ENCODE assay signal across 13 cellular contexts in genomic region chr12:68621092-68622081, GRCh38. TPM values are rescaled to one million over a fixed set of nuclear protein-coding genes. Genes with fewer than 3 reads are reported as not detected.
DNase-seq lines count a peak whose midpoint lies in the region; ATAC-seq, FAIRE-seq and TF ChIP-seq lines count a peak whose summit lies in the region.
"Had no signal": no experiment of that assay in that cellular context is flagged by ENCODE, and none has a peak within 500 bp of the region (broad histone marks: within the 10 kb centered on the region; RNA-seq: fewer than 3 reads in every experiment).

No MANE protein-coding gene starts in this region.

- H3K27me3 ChIP-seq in endothelial cell of umbilical vein (ENCODE audit: control insufficient read depth in 2 of 2, insufficient read depth in 2 of 2, low read length in 2 of 2) (no peaks in the 10 kb centered on the region), smooth muscle cell (ENCODE audit: low read depth) (no peaks in the 10 kb centered on the region), small intestine (ENCODE audit: control insufficient read depth in 2 of 2, insufficient read depth in 2 of 2, low read length in 2 of 2) (no peaks in the 10 kb centered on the region)
- H3K27me3 ChIP-seq: dorsolateral prefrontal cortex had no signal

- BruUV-seq in endothelial cell of umbilical vein (replicated peaks; lab: Mats Ljungman, UMichigan), result no TSS peak

- no peak overlapping the region for H3K9ac ChIP-seq in endothelial cell of umbilical vein (replicated peaks; ENCODE audit: extremely low read depth, insufficient read depth, low read length)
- H3K9ac ChIP-seq in smooth muscle cell (ENCODE audit: low read depth), result no peak overlapping the region

- H3K27me3 Mint-ChIP-seq in activated CD4-positive, alpha-beta T cell treated with anti-CD3 and anti-CD28 coated beads, Interleukin-2, amount 10 ng/mL, durations not matched to agents 7 days and 5 days, result no peaks in the 10 kb centered on the region
- no peaks in the 10 kb centered on the region for H3K27me3 Mint-ChIP-seq in stimulated activated memory B cell treated with anti-CD40 and anti-IgM and Interleukin-4, amounts not matched to agents 10 μg/mL and 1 μg/mL and 100 μg/mL, for 72 hours

- FAIRE-seq in endothelial cell of umbilical vein (lab: Jason Lieb, UNC), result no peak
- FAIRE-seq in small intestine (lab: Jason Lieb, UNC), result no peak
- FAIRE-seq: G401.6 had no signal

- ATAC-seq in stimulated activated memory B cell treated with anti-CD40 and anti-IgM and Interleukin-4, amounts not matched to agents 10 μg/mL and 1 μg/mL and 100 μg/mL, for 72 hours, result no peak
- ATAC-seq: HCT116 had no signal

- DNase-seq in activated CD4-positive, alpha-beta T cell treated with anti-CD3 and anti-CD28 coated beads, Interleukin-2, amount 10 ng/mL, durations not matched to agents 7 days and 5 days, result no peak
- DNase-seq in activated CD4-positive, alpha-beta T cell treated with anti-CD3 and anti-CD28 coated beads for 1 hour, result no peak
- peak; percentile 71 for DNase-seq in NCI-H82 (lab: John Stamatoyannopoulos, UW)
- DNase-seq in endothelial cell of umbilical vein (ENCODE audit: low read depth, low spot score), result peak; percentile 9
- DNase-seq in smooth muscle cell (lab: John Stamatoyannopoulos, UW; ENCODE audit: unreplicated experiment), result no peak
- no peak for DNase-seq in stimulated activated CD8-positive, alpha-beta memory T cell treated with anti-CD3 and anti-CD28 coated beads, Interleukin-4, amount 100 ng/mL, for 48 hours
- no peak for DNase-seq in small intestine
- DNase-seq: dorsolateral prefrontal cortex; NCI-H1105; stimulated activated naive CD4-positive, alpha-beta T cell treated with Interleukin-2 at 50 U/mL for 16 hours had no signal

- peaks cover 100% of the 10 kb centered on the region for H3K79me2 ChIP-seq in endothelial cell of umbilical vein (ENCODE audit: control insufficient read depth, insufficient read depth, low read length)
- peaks cover 100% of the 10 kb centered on the region for H3K79me2 ChIP-seq in smooth muscle cell (ENCODE audit: low read depth)

- H3K9me1 ChIP-seq in endothelial cell of umbilical vein (replicated peaks; ENCODE audit: control insufficient read depth, extremely low read depth, insufficient read depth, low read length), result no peaks in the 10 kb centered on the region

- H3K4me2 ChIP-seq in endothelial cell of umbilical vein (ENCODE audit: insufficient read depth, low read length), result no peak overlapping the region
- H3K4me2 ChIP-seq in smooth muscle cell, result peak overlapping the region; percentile 41

- peaks cover 14% of the 10 kb centered on the region for H4K20me1 ChIP-seq in endothelial cell of umbilical vein (replicated peaks; ENCODE audit: control insufficient read depth, extremely low read depth, insufficient read depth, low read length)
- H4K20me1 ChIP-seq in smooth muscle cell (ENCODE audit: low read depth), result peaks cover 100% of the 10 kb centered on the region

- CTCF ChIA-PET in activated CD4-positive, alpha-beta T cell treated with anti-CD3 and anti-CD28 coated beads, Interleukin-2, amount 10 ng/mL, durations not matched to agents 7 days and 5 days (lab: Charles Lee), result interaction anchor here (0.6 to 2.1 kb wide), 2 partner anchors 8 to 61 kb away, joined by 4 to 7 read pairs; no protein-coding TSS in a partner anchor
- CTCF ChIA-PET in endothelial cell of umbilical vein (lab: Charles Lee), result interaction anchor here (0.8 to 1.1 kb wide), 4 partner anchors 18 to 286 kb away, joined by 3 to 4 read pairs (median 3); no protein-coding TSS in a partner anchor

- peaks cover 33% of the 10 kb centered on the region for H3F3A ChIP-seq in smooth muscle cell (ENCODE audit: low read depth)

- H3K4me3 Mint-ChIP-seq in activated CD4-positive, alpha-beta T cell treated with anti-CD3 and anti-CD28 coated beads, Interleukin-2, amount 10 ng/mL, durations not matched to agents 7 days and 5 days, result no peak overlapping the region
- H3K4me3 Mint-ChIP-seq in stimulated activated memory B cell treated with anti-CD40 and anti-IgM and Interleukin-4, amounts not matched to agents 10 μg/mL and 1 μg/mL and 100 μg/mL, for 72 hours, result no peak overlapping the region

- H2AFZ ChIP-seq in endothelial cell of umbilical vein (ENCODE audit: low read depth, low read length) (no peak overlapping the region), smooth muscle cell (ENCODE audit: low read depth) (no peak overlapping the region)

- H3K4me1 ChIP-seq in endothelial cell of umbilical vein (ENCODE audit: control insufficient read depth, extremely low read depth, insufficient read depth, low read length), result peaks cover 7% of the 10 kb centered on the region
- H3K4me1 ChIP-seq in smooth muscle cell (ENCODE audit: low read depth), result peaks cover 41% of the 10 kb centered on the region
- peaks cover 4 to 12% of the 10 kb centered on the region in 2 donors for H3K4me1 ChIP-seq in small intestine (ENCODE audit: control insufficient read depth in 2 of 2, insufficient read depth in 1 of 2, low read depth in 1 of 2, low read length in 1 of 2)

- H3K9me3 ChIP-seq in endothelial cell of umbilical vein (replicated peaks; ENCODE audit: control insufficient read depth, insufficient read depth, low read length) (no peaks in the 10 kb centered on the region), smooth muscle cell (replicated peaks; ENCODE audit: low read depth) (no peaks in the 10 kb centered on the region), small intestine (ENCODE audit: control insufficient read depth, low read depth) (no peaks in the 10 kb centered on the region)

- peaks cover 3% of the 10 kb centered on the region for H3K9me3 Mint-ChIP-seq in activated CD4-positive, alpha-beta T cell treated with anti-CD3 and anti-CD28 coated beads, Interleukin-2, amount 10 ng/mL, durations not matched to agents 7 days and 5 days
- H3K9me3 Mint-ChIP-seq in stimulated activated memory B cell treated with anti-CD40 and anti-IgM and Interleukin-4, amounts not matched to agents 10 μg/mL and 1 μg/mL and 100 μg/mL, for 72 hours, result no peaks in the 10 kb centered on the region

- H3K36me3 ChIP-seq in endothelial cell of umbilical vein (ENCODE audit: control insufficient read depth in 2 of 2, extremely low read depth in 1 of 2, insufficient read depth in 2 of 2, low read length in 2 of 2), result peaks cover 0 to 2% of the 10 kb centered on the region in 2 experiments
- H3K36me3 ChIP-seq in smooth muscle cell (ENCODE audit: low read depth), result peaks cover 2% of the 10 kb centered on the region
- H3K36me3 ChIP-seq in small intestine (ENCODE audit: control insufficient read depth in 2 of 2, insufficient read depth in 2 of 2, low read length in 2 of 2), result no peaks in the 10 kb centered on the region

- peaks cover 72% of the 10 kb centered on the region for H3K36me3 Mint-ChIP-seq in activated CD4-positive, alpha-beta T cell treated with anti-CD3 and anti-CD28 coated beads, Interleukin-2, amount 10 ng/mL, durations not matched to agents 7 days and 5 days (ENCODE audit: low read depth)
- H3K36me3 Mint-ChIP-seq in stimulated activated memory B cell treated with anti-CD40 and anti-IgM and Interleukin-4, amounts not matched to agents 10 μg/mL and 1 μg/mL and 100 μg/mL, for 72 hours, result peaks cover 25% of the 10 kb centered on the region

- dilution Hi-C loops in endothelial cell of umbilical vein (cut with MboI; ENCODE audit: extremely low pct_ligation_motif_present, low sequenced_read_pairs), result no loop called here

- H3K4me3 ChIP-seq in endothelial cell of umbilical vein (replicated peaks in 1 of 3; ENCODE audit: insufficient read depth in 1 of 3, low read depth in 1 of 3, low read length in 3 of 3) (no peak overlapping the region), smooth muscle cell (no peak overlapping the region), small intestine (ENCODE audit: low read depth in 1 of 2, low read length in 2 of 2) (no peak overlapping the region)
- H3K4me3 ChIP-seq: dorsolateral prefrontal cortex had no signal

- TF ChIP-seq CTCF in endothelial cell of umbilical vein (IDR thresholded peaks at IDR 0.05; ENCODE audit: extremely low read depth in 1 of 2, insufficient read depth in 1 of 2, low read depth in 1 of 2, low read length in 2 of 2) (no peak), smooth muscle cell (IDR thresholded peaks at IDR 0.05; ENCODE audit: borderline replicate concordance, insufficient read depth, poor library complexity, severe bottlenecking) (no peak)

- H3K4me1 Mint-ChIP-seq in activated CD4-positive, alpha-beta T cell treated with anti-CD3 and anti-CD28 coated beads, Interleukin-2, amount 10 ng/mL, durations not matched to agents 7 days and 5 days, result peaks cover 73% of the 10 kb centered on the region
- H3K4me1 Mint-ChIP-seq in stimulated activated memory B cell treated with anti-CD40 and anti-IgM and Interleukin-4, amounts not matched to agents 10 μg/mL and 1 μg/mL and 100 μg/mL, for 72 hours, result peaks cover 65% of the 10 kb centered on the region

- TF ChIP-seq POLR2A in endothelial cell of umbilical vein (IDR thresholded peaks at IDR 0.05; ENCODE audit: low read depth, low read length), result no peak

- H3K27ac ChIP-seq in endothelial cell of umbilical vein (ENCODE audit: insufficient read depth, low read depth, low read length) (no peak overlapping the region), smooth muscle cell (ENCODE audit: low read depth) (peak overlapping the region; percentile 60), small intestine (ENCODE audit: low read depth in 1 of 2, low read length in 1 of 2) (no peak overlapping the region)
- H3K27ac ChIP-seq: dorsolateral prefrontal cortex had no signal

- WGBS in smooth muscle cell (ENCODE audit: low lambda C conversion rate), result 47% methylated on average over 1 of the region's 1 CpG
- 33 to 59% (median 46%) methylated on average over 1 of the region's 1 CpG for WGBS in small intestine, 3 donors

- intact Hi-C loops in endothelial cell of umbilical vein (cut with micrococcal nuclease), result no loop called here

- POLR2A ChIA-PET in activated CD4-positive, alpha-beta T cell treated with anti-CD3 and anti-CD28 coated beads, Interleukin-2, amount 10 ng/mL, durations not matched to agents 7 days and 5 days (lab: Charles Lee), result no interaction called here
- POLR2A ChIA-PET in endothelial cell of umbilical vein (lab: Charles Lee), result interaction anchor here (0.8 kb wide), 1 partner anchor 10 kb away, joined by 4 read pairs; the partner anchor contains the start of gene RAP1B

- H3K27ac Mint-ChIP-seq in activated CD4-positive, alpha-beta T cell treated with anti-CD3 and anti-CD28 coated beads, Interleukin-2, amount 10 ng/mL, durations not matched to agents 7 days and 5 days, result peak overlapping the region; percentile 31
- H3K27ac Mint-ChIP-seq in stimulated activated memory B cell treated with anti-CD40 and anti-IgM and Interleukin-4, amounts not matched to agents 10 μg/mL and 1 μg/mL and 100 μg/mL, for 72 hours, result no peak overlapping the region

RNA-seq across cellular contexts. Expression of gene RAP1B, which starts 10.7 kb away (rescaled TPM):
- total RNA-seq in activated CD4-positive, alpha-beta T cell treated with anti-CD3 and anti-CD28 coated beads, Interleukin-2, amount 10 ng/mL, durations not matched to agents 7 days and 5 days, result 100 to 1,000 TPM; 223 to 284 TPM
- 174 and 186 TPM in 2 replicates for total RNA-seq in endothelial cell of umbilical vein
- polyA plus RNA-seq in endothelial cell of umbilical vein, result 95.7 and 147 TPM in 2 replicates
- polyA plus RNA-seq in endothelial cell of umbilical vein (2011; cell fraction: cytosol; rRNA removed), result 134 and 158 TPM in 2 replicates
- 79.7 and 107 TPM in 2 replicates for polyA plus RNA-seq in endothelial cell of umbilical vein (2011; cell fraction: nucleus; rRNA removed)
- polyA plus RNA-seq in endothelial cell of umbilical vein (2012), result 241 and 294 TPM in 2 replicates
- polyA minus RNA-seq in endothelial cell of umbilical vein, result 67.5 and 82.2 TPM in 2 replicates
- polyA minus RNA-seq in endothelial cell of umbilical vein (2011; cell fraction: cytosol; rRNA and poly(A)+ RNA removed), result 82.6 TPM
- polyA minus RNA-seq in endothelial cell of umbilical vein (2011; cell fraction: nucleus; rRNA and poly(A)+ RNA removed), result 64.4 and 94.8 TPM in 2 replicates
- total RNA-seq in smooth muscle cell, result 275 and 313 TPM in 2 replicates
- polyA plus RNA-seq in smooth muscle cell, result 236 and 242 TPM in 2 replicates
- 100 to 1,000 TPM; 106 to 139 (median 121) TPM for polyA plus RNA-seq in small intestine

Comparison
In these comparisons a context has a peak if more than half of its experiments do, and no peak if none do; other contexts are left out.
1. DNase-seq: peak in NCI-H82 (single experiment) and endothelial cell of umbilical vein (single experiment); none in activated CD4-positive, alpha-beta T cell treated with anti-CD3 and anti-CD28 coated beads, Interleukin-2, amount 10 ng/mL, durations not matched to agents 7 days and 5 days (single experiment), activated CD4-positive, alpha-beta T cell treated with anti-CD3 and anti-CD28 coated beads for 1 hour (single experiment), smooth muscle cell (single experiment), stimulated activated CD8-positive, alpha-beta memory T cell treated with anti-CD3 and anti-CD28 coated beads, Interleukin-4, amount 100 ng/mL, for 48 hours (single experiment) and small intestine (single experiment).